ENCODE assay signal across 19 cellular contexts in genomic region chr6:33944686-33945411, GRCh38.
DNase-seq lines count a peak whose midpoint lies in the region; ATAC-seq, FAIRE-seq and TF ChIP-seq lines count a peak whose summit lies in the region.
"Had no signal": no experiment of that assay in that cellular context is flagged by ENCODE, and none has a peak within 500 bp of the region (broad histone marks: within the 10 kb centered on the region; RNA-seq: fewer than 3 reads in every experiment).

No MANE protein-coding gene starts in this region.

- no peaks in the 10 kb centered on the region for H3K9me3 Mint-ChIP-seq in GM23338
- H3K9me3 Mint-ChIP-seq: CD4-positive, CD25-positive, alpha-beta regulatory T cell; CD8-positive, alpha-beta memory T cell had no signal

- H3F3A ChIP-seq in GM23338 (replicated peaks; ENCODE audit: low read depth): no peaks in the 10 kb centered on the region

- H3K27ac Mint-ChIP-seq in GM23338: no peak overlapping the region
- H3K27ac Mint-ChIP-seq: CD4-positive, CD25-positive, alpha-beta regulatory T cell; CD8-positive, alpha-beta memory T cell had no signal

- H3K4me3 Mint-ChIP-seq in GM23338: no peak overlapping the region
- H3K4me3 Mint-ChIP-seq: CD4-positive, CD25-positive, alpha-beta regulatory T cell; CD8-positive, alpha-beta memory T cell had no signal

- peaks cover 15% of the 10 kb centered on the region for H3K4me1 Mint-ChIP-seq in GM23338
- H3K4me1 Mint-ChIP-seq: CD4-positive, CD25-positive, alpha-beta regulatory T cell; CD8-positive, alpha-beta memory T cell had no signal

- no peak overlapping the region for H4K91ac ChIP-seq in neuronal stem cell (ENCODE audit: low read depth, low read length, poor library complexity)

- TF ChIP-seq RAD21 in K562 (CRISPR knock-in tag; conservative IDR thresholded peaks at IDR 0.05 in 1 of 2, IDR thresholded peaks at IDR 0.05 in 1 of 2): no peak

- BruUV-seq in K562 (replicated peaks; lab: Mats Ljungman, UMichigan): no TSS peak

- CTCF ChIA-PET in K562 (lab: Yijun Ruan, JAX; ENCODE audit: low intra/inter-chr PET ratio): no interaction called here

- H3K27me3 Mint-ChIP-seq in GM23338 (ENCODE audit: insufficient read depth, low read depth, poor library complexity): peaks cover 16% of the 10 kb centered on the region

- H3K4me3 ChIP-seq in GM23338: no peak overlapping the region
- H3K4me3 ChIP-seq in K562: no peak overlapping the region
- no peak overlapping the region for H3K4me3 ChIP-seq in neuronal stem cell (ENCODE audit: low read length in 2 of 2)
- H3K4me3 ChIP-seq: HAP-1 had no signal

- no peak overlapping the region for H3K14ac ChIP-seq in neuronal stem cell (ENCODE audit: low read length)

- peak; percentile 35 for DNase-seq in GM23338 (ENCODE audit: low spot score)
- peak; percentile 20 to 75 (median 66) for DNase-seq in K562 (ENCODE audit: extremely low read depth in 1 of 4, low spot score in 3 of 4)
- DNase-seq in iPS-NIHi11 (ENCODE audit: low spot score): peak; percentile 53
- no peak for DNase-seq in neuronal stem cell (ENCODE audit: low spot score)
- no peak for DNase-seq in dermis blood vessel endothelial cell
- DNase-seq in islet precursor cell: no peak
- DNase-seq in glomerular visceral epithelial cell (ENCODE audit: extremely low spot score): no peak
- DNase-seq: BE2C; C1 segment of cervical spinal cord; CD4-positive, CD25-positive, alpha-beta regulatory T cell; COR-L47; DMS 273 treated with DMSO at 0.1 percent for 48 hours; GOT3 had no signal

- H3K36me3 ChIP-seq in GM23338 (ENCODE audit: insufficient read depth) (no peaks in the 10 kb centered on the region), K562 (ENCODE audit: control insufficient read depth, insufficient read depth, low read length) (no peaks in the 10 kb centered on the region), neuronal stem cell (replicated peaks in 1 of 2; ENCODE audit: control insufficient read depth in 2 of 2, insufficient read depth in 2 of 2, low read length in 2 of 2) (no peaks in the 10 kb centered on the region)
- H3K36me3 ChIP-seq: BE2C, HAP-1 had no signal

- no peak overlapping the region for H2BK15ac ChIP-seq in neuronal stem cell (ENCODE audit: low read length)

- no peak for TF ChIP-seq POLR2A in K562 (conservative IDR thresholded peaks at IDR 0.05)

- no peak overlapping the region for H3K4ac ChIP-seq in neuronal stem cell (ENCODE audit: low read length)

- TF ChIP-seq CTCF in GM23338 (conservative IDR thresholded peaks at IDR 0.05; ENCODE audit: low read depth in 2 of 2): no peak
- TF ChIP-seq CTCF in K562 (IDR thresholded peaks at IDR 0.05 in 2 of 3, conservative IDR thresholded peaks at IDR 0.05 in 1 of 3; ENCODE audit: insufficient read depth in 2 of 3, low read depth in 1 of 3, low read length in 3 of 3): no peak

- no peak overlapping the region for H3K27ac ChIP-seq in GM23338 (ENCODE audit: low read depth)
- H3K27ac ChIP-seq in K562 (ENCODE audit: extremely low read depth, low read depth, low read length): no peak overlapping the region
- no peak overlapping the region for H3K27ac ChIP-seq in neuronal stem cell (replicated peaks; ENCODE audit: low read length)

- peak; percentile 66 for ATAC-seq in GM23338
- peak; percentile 55 for ATAC-seq in K562
- ATAC-seq in GM21825 (IDR thresholded peaks at IDR 0.05; ENCODE audit: unreplicated experiment): no peak

- H3K36me3 Mint-ChIP-seq in GM23338 (ENCODE audit: low read depth): no peaks in the 10 kb centered on the region
- H3K36me3 Mint-ChIP-seq: CD4-positive, CD25-positive, alpha-beta regulatory T cell; CD8-positive, alpha-beta memory T cell had no signal

- POLR2A ChIA-PET in K562 (lab: Yijun Ruan, JAX): interaction anchor here (0.9 to 1.1 kb wide), 3 partner anchors 11 to 104 kb away, joined by 3 to 4 read pairs (median 4); no protein-coding TSS in a partner anchor

- intact Hi-C loops in K562 (cut with micrococcal nuclease): no loop called here

- no peak for TF ChIP-seq EP300 in K562 (IDR thresholded peaks at IDR 0.05; ENCODE audit: low read length)

- no peaks in the 10 kb centered on the region for H3K27me3 ChIP-seq in GM23338 (ENCODE audit: insufficient read depth)
- peaks cover 71 to 81% of the 10 kb centered on the region in 2 experiments for H3K27me3 ChIP-seq in K562 (ENCODE audit: control insufficient read depth in 2 of 2, insufficient read depth in 2 of 2, low read length in 2 of 2)
- H3K27me3 ChIP-seq in neuronal stem cell (ENCODE audit: control insufficient read depth in 3 of 3, insufficient read depth in 3 of 3, low read depth in 1 of 3, low read length in 3 of 3): peaks cover 0 to 6% (median 0%) of the 10 kb centered on the region in 3 experiments
- H3K27me3 ChIP-seq: BE2C had no signal

- FAIRE-seq in K562 (lab: Jason Lieb, UNC): no peak
- FAIRE-seq: G401.6, GM12891, GM19239 had no signal

- no peak overlapping the region for H2BK120ac ChIP-seq in neuronal stem cell (ENCODE audit: low read depth, low read length)

- H3K4me1 ChIP-seq in GM23338 (ENCODE audit: insufficient read depth) (no peaks in the 10 kb centered on the region), K562 (replicated peaks in 1 of 2; ENCODE audit: control insufficient read depth in 2 of 2, insufficient read depth in 2 of 2, low read length in 2 of 2) (no peaks in the 10 kb centered on the region; a peak in 1 of 5 replicates), neuronal stem cell (ENCODE audit: control insufficient read depth in 2 of 2, insufficient read depth in 1 of 2, low read depth in 1 of 2, low read length in 2 of 2) (peaks cover 0 to 1% of the 10 kb centered on the region in 2 donors)
- H3K4me1 ChIP-seq: BE2C, HAP-1 had no signal

- H3K9me2 ChIP-seq in GM23338 (ENCODE audit: insufficient read depth): no peaks in the 10 kb centered on the region

- no peaks in the 10 kb centered on the region for H3K9me3 ChIP-seq in K562 (replicated peaks; ENCODE audit: control insufficient read depth, insufficient read depth, low read depth, low read length)
- H3K9me3 ChIP-seq in neuronal stem cell (replicated peaks in 1 of 2; ENCODE audit: control insufficient read depth in 2 of 2, insufficient read depth in 1 of 2, low read depth in 1 of 2, low read length in 2 of 2): no peaks in the 10 kb centered on the region
- H3K9me3 ChIP-seq: BE2C, HAP-1 had no signal

- H2AK5ac ChIP-seq in neuronal stem cell (ENCODE audit: low read depth, low read length): peak overlapping the region; percentile 27

- no peaks in the 10 kb centered on the region; the same call in 1 of the 2 replicates for H4K20me1 ChIP-seq in GM23338 (replicated peaks; ENCODE audit: insufficient read depth)
- H4K20me1 ChIP-seq in K562 (replicated peaks; ENCODE audit: control insufficient read depth, insufficient read depth, low read length): 0 out of 2 replicates have a peak, but pooled peaks cover 3% of the 10 kb centered on the region

- peak overlapping the region; percentile 34 for H2BK5ac ChIP-seq in neuronal stem cell (ENCODE audit: low read length)

- no peaks in the 10 kb centered on the region for H3K9me1 ChIP-seq in K562 (ENCODE audit: control insufficient read depth, insufficient read depth, low read length)

- no peaks in the 10 kb centered on the region for H3K79me1 ChIP-seq in neuronal stem cell (ENCODE audit: low read depth, low read length)

- H3K23ac ChIP-seq in neuronal stem cell (ENCODE audit: low read depth, low read length, poor library complexity): no peak overlapping the region

- H3K79me2 ChIP-seq in GM23338 (replicated peaks; ENCODE audit: insufficient read depth): no peaks in the 10 kb centered on the region
- no peaks in the 10 kb centered on the region for H3K79me2 ChIP-seq in K562 (ENCODE audit: control insufficient read depth, insufficient read depth, low read length)

- H2AFZ ChIP-seq in GM23338 (peak overlapping the region; percentile 83; the same call in 1 of the 2 replicates), K562 (ENCODE audit: low read depth, low read length) (peak overlapping the region; percentile 61), neuronal stem cell (ENCODE audit: low read length) (no peak overlapping the region)

- H3K18ac ChIP-seq in neuronal stem cell (ENCODE audit: low read length): no peak overlapping the region

- H3K4me2 ChIP-seq in GM23338 (no peak overlapping the region), K562 (ENCODE audit: insufficient read depth, low read length) (peak overlapping the region; percentile 24), neuronal stem cell (ENCODE audit: insufficient read depth, low read length, poor library complexity, severe bottlenecking) (no peak overlapping the region)

- in situ Hi-C loops in K562 (cut with MboI): no loop called here

- no peak overlapping the region for H3K9ac ChIP-seq in K562 (ENCODE audit: insufficient read depth in 1 of 2, low read depth in 2 of 2, low read length in 2 of 2)
- no peak overlapping the region for H3K9ac ChIP-seq in neuronal stem cell (ENCODE audit: low read depth, low read length, poor library complexity)

- WGBS in K562 (ENCODE audit: insufficient coverage, low coverage, missing lambda C conversion rate): 4% methylated on average over 22 of the region's 22 CpGs
- no CpG with 5 or more reads among the region's 22 CpGs for WGBS in neuronal stem cell (ENCODE audit: extremely low coverage in 2 of 2, insufficient read length in 2 of 2, insufficient replicate concordance in 1 of 2), 2 donors

- H4K8ac ChIP-seq in neuronal stem cell (ENCODE audit: low read depth, low read length): no peak overlapping the region

- H2BK12ac ChIP-seq in neuronal stem cell (ENCODE audit: low read length): no peak overlapping the region

TF ChIP-seq in GM23338, 12 proteins besides CTCF, POLR2A, EP300 and RAD21 (continues in another document):
- no peak for TF ChIP-seq ETS1 (IDR thresholded peaks at IDR 0.05)
- TF ChIP-seq JUNB (IDR thresholded peaks at IDR 0.05; ENCODE audit: unreplicated experiment): no peak

TF ChIP-seq in K562, 482 proteins besides CTCF, POLR2A, EP300 and RAD21 (continues in another document):
- no peak for TF ChIP-seq SNAPC5 (CRISPR knock-in tag; IDR thresholded peaks at IDR 0.05)

Comparison
In these comparisons a context has a peak if more than half of its experiments do, and no peak if none do; other contexts are left out.
1. DNase-seq: peak in GM23338 (single experiment), K562 (4 of 4) and iPS-NIHi11 (single experiment); none in neuronal stem cell (single experiment), dermis blood vessel endothelial cell (single experiment), islet precursor cell (single experiment) and glomerular visceral epithelial cell (single experiment).